In the genomic region with DNA sequence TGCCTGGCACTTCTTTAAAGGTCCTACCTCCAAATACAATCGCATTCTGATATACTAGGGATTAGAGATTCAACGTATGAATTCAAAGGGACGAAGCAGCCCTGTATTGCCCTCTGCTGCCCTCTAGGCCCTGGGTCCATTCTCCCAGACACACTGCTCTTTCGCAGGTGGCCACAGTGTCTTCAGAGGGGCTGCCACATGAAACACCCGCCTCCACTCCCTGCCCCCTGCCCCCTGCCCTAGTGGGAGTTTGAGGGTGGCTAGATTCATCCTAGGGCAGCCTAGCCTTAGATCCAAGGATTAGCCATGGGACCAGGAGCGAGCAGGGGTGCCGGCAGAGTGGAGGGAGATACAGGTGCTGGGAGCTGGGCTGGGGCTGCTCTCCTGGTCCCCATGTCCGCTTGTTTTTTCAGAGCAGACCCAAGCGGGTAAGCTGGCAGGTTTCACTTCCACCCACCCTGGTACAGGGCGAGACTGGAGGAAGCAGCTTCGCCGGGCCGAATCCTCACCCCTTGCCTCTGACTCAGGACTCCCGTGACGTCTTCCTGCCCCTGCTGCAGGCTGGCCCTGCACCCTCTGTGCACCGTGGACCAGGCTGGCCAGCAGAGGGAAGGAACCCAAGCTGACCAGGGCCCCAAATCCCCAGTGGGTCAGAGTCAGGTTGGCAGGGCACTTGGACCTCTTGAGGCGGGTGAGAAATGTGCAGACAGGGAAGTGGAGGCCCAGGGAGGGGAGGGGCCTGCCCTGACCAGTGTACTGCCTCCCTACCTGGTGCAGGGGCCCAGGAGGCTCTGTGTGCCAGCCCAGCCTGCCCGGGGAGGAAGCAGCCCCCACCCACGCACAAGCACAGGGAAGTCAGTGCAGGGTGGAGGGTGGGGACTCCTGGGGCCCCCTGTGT, we compare ENCODE assay signal across 1 cellular context.
A peak's percentile ranks its signal among the peaks of the same experiment; 100 is the strongest.
TF ChIP-seq lines count a peak whose summit lies in the region.

No MANE protein-coding gene starts in this region.

TF ChIP-seq in HepG2, 621 proteins besides CTCF, POLR2A, EP300 and RAD21 (continued from another document and continues in another):
- TF ChIP-seq, protein P1, sequence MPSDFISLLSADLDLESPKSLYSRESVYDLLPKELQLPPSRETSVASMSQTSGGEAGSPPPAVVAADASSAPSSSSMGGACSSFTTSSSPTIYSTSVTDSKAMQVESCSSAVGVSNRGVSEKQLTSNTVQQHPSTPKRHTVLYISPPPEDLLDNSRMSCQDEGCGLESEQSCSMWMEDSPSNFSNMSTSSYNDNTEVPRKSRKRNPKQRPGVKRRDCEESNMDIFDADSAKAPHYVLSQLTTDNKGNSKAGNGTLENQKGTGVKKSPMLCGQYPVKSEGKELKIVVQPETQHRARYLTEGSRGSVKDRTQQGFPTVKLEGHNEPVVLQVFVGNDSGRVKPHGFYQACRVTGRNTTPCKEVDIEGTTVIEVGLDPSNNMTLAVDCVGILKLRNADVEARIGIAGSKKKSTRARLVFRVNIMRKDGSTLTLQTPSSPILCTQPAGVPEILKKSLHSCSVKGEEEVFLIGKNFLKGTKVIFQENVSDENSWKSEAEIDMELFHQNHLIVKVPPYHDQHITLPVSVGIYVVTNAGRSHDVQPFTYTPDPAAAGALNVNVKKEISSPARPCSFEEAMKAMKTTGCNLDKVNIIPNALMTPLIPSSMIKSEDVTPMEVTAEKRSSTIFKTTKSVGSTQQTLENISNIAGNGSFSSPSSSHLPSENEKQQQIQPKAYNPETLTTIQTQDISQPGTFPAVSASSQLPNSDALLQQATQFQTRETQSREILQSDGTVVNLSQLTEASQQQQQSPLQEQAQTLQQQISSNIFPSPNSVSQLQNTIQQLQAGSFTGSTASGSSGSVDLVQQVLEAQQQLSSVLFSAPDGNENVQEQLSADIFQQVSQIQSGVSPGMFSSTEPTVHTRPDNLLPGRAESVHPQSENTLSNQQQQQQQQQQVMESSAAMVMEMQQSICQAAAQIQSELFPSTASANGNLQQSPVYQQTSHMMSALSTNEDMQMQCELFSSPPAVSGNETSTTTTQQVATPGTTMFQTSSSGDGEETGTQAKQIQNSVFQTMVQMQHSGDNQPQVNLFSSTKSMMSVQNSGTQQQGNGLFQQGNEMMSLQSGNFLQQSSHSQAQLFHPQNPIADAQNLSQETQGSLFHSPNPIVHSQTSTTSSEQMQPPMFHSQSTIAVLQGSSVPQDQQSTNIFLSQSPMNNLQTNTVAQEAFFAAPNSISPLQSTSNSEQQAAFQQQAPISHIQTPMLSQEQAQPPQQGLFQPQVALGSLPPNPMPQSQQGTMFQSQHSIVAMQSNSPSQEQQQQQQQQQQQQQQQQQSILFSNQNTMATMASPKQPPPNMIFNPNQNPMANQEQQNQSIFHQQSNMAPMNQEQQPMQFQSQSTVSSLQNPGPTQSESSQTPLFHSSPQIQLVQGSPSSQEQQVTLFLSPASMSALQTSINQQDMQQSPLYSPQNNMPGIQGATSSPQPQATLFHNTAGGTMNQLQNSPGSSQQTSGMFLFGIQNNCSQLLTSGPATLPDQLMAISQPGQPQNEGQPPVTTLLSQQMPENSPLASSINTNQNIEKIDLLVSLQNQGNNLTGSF (CRISPR knock-in tag; IDR thresholded peaks at IDR 0.05), result no peak
- no peak for TF ChIP-seq DNMT1 (CRISPR knock-in tag; IDR thresholded peaks at IDR 0.05)
- no peak for TF ChIP-seq ZFP1 (CRISPR knock-in tag; IDR thresholded peaks at IDR 0.05)
- no peak for TF ChIP-seq FOXA3 (CRISPR knock-in tag; IDR thresholded peaks at IDR 0.05)
- TF ChIP-seq SKI (IDR thresholded peaks at IDR 0.05; ENCODE audit: partially characterized antibody), result peak; percentile 15
- no peak for TF ChIP-seq ZNF556 (CRISPR knock-in tag; IDR thresholded peaks at IDR 0.05; ENCODE audit: borderline replicate concordance)
- TF ChIP-seq ZNF777 (CRISPR knock-in tag; IDR thresholded peaks at IDR 0.05), result peak; percentile 21; the same call in 1 of the 2 replicates
- TF ChIP-seq, protein P2, sequence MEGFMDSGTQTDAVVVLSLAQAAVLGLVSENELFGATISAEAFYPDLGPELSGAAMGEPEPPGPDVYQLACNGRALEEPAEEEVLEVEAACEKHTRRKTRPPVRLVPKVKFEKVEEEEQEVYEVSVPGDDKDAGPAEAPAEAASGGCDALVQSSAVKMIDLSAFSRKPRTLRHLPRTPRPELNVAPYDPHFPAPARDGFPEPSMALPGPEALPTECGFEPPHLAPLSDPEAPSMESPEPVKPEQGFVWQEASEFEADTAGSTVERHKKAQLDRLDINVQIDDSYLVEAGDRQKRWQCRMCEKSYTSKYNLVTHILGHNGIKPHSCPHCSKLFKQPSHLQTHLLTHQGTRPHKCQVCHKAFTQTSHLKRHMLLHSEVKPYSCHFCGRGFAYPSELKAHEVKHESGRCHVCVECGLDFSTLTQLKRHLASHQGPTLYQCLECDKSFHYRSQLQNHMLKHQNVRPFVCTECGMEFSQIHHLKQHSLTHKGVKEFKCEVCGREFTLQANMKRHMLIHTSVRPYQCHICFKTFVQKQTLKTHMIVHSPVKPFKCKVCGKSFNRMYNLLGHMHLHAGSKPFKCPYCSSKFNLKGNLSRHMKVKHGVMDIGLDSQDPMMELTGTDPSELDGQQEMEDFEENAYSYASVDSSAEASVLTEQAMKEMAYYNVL (CRISPR knock-in tag; IDR thresholded peaks at IDR 0.05; ENCODE audit: borderline replicate concordance), result no peak
- TF ChIP-seq, protein P3, sequence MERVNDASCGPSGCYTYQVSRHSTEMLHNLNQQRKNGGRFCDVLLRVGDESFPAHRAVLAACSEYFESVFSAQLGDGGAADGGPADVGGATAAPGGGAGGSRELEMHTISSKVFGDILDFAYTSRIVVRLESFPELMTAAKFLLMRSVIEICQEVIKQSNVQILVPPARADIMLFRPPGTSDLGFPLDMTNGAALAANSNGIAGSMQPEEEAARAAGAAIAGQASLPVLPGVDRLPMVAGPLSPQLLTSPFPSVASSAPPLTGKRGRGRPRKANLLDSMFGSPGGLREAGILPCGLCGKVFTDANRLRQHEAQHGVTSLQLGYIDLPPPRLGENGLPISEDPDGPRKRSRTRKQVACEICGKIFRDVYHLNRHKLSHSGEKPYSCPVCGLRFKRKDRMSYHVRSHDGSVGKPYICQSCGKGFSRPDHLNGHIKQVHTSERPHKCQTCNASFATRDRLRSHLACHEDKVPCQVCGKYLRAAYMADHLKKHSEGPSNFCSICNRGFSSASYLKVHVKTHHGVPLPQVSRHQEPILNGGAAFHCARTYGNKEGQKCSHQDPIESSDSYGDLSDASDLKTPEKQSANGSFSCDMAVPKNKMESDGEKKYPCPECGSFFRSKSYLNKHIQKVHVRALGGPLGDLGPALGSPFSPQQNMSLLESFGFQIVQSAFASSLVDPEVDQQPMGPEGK (CRISPR knock-in tag; IDR thresholded peaks at IDR 0.05), result peak; percentile 67
- TF ChIP-seq ZNF792 (CRISPR knock-in tag; IDR thresholded peaks at IDR 0.05), result 0 out of 2 replicates have a peak, but pooled peaks have one; percentile 29
- TF ChIP-seq ARID2 (CRISPR knock-in tag; IDR thresholded peaks at IDR 0.05; ENCODE audit: borderline replicate concordance), result peak; percentile 81; the same call in 1 of the 2 replicates
- TF ChIP-seq HNF4G (IDR thresholded peaks at IDR 0.05; ENCODE audit: borderline replicate concordance, low read depth, low read length), result no peak
- TF ChIP-seq HNF4G (CRISPR knock-in tag; IDR thresholded peaks at IDR 0.05; ENCODE audit: borderline replicate concordance, low read depth), result no peak
- TF ChIP-seq SRY (CRISPR knock-in tag; IDR thresholded peaks at IDR 0.05), result 0 out of 2 replicates have a peak, but pooled peaks have one; percentile 50
- 0 out of 2 replicates have a peak, but pooled peaks have one; percentile 32 for TF ChIP-seq CENPT (CRISPR knock-in tag; IDR thresholded peaks at IDR 0.05; ENCODE audit: low read depth)
- TF ChIP-seq ZFP41 (CRISPR knock-in tag; IDR thresholded peaks at IDR 0.05; ENCODE audit: borderline replicate concordance), result no peak
- TF ChIP-seq PHF8 (CRISPR knock-in tag; IDR thresholded peaks at IDR 0.05), result no peak
- TF ChIP-seq KMT2A (CRISPR knock-in tag; IDR thresholded peaks at IDR 0.05), result no peak
- TF ChIP-seq WIZ (CRISPR knock-in tag; IDR thresholded peaks at IDR 0.05), result no peak
- 0 out of 2 replicates have a peak, but pooled peaks have one; percentile 12 for TF ChIP-seq JUN (CRISPR knock-in tag; IDR thresholded peaks at IDR 0.05)
- no peak for TF ChIP-seq ZNF10 (CRISPR knock-in tag; IDR thresholded peaks at IDR 0.05; ENCODE audit: borderline replicate concordance, low read depth)
- TF ChIP-seq HHEX (CRISPR knock-in tag; IDR thresholded peaks at IDR 0.05), result no peak
- TF ChIP-seq, protein P4, sequence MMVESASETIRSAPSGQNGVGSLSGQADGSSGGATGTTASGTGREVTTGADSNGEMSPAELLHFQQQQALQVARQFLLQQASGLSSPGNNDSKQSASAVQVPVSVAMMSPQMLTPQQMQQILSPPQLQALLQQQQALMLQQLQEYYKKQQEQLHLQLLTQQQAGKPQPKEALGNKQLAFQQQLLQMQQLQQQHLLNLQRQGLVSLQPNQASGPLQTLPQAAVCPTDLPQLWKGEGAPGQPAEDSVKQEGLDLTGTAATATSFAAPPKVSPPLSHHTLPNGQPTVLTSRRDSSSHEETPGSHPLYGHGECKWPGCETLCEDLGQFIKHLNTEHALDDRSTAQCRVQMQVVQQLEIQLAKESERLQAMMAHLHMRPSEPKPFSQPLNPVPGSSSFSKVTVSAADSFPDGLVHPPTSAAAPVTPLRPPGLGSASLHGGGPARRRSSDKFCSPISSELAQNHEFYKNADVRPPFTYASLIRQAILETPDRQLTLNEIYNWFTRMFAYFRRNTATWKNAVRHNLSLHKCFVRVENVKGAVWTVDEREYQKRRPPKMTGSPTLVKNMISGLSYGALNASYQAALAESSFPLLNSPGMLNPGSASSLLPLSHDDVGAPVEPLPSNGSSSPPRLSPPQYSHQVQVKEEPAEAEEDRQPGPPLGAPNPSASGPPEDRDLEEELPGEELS (CRISPR knock-in tag; IDR thresholded peaks at IDR 0.05), result 0 out of 2 replicates have a peak, but pooled peaks have one; percentile 13
- TF ChIP-seq, protein P5, sequence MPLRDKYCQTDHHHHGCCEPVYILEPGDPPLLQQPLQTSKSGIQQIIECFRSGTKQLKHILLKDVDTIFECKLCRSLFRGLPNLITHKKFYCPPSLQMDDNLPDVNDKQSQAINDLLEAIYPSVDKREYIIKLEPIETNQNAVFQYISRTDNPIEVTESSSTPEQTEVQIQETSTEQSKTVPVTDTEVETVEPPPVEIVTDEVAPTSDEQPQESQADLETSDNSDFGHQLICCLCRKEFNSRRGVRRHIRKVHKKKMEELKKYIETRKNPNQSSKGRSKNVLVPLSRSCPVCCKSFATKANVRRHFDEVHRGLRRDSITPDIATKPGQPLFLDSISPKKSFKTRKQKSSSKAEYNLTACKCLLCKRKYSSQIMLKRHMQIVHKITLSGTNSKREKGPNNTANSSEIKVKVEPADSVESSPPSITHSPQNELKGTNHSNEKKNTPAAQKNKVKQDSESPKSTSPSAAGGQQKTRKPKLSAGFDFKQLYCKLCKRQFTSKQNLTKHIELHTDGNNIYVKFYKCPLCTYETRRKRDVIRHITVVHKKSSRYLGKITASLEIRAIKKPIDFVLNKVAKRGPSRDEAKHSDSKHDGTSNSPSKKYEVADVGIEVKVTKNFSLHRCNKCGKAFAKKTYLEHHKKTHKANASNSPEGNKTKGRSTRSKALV (CRISPR knock-in tag; IDR thresholded peaks at IDR 0.05), result no peak
- TF ChIP-seq, protein P6, sequence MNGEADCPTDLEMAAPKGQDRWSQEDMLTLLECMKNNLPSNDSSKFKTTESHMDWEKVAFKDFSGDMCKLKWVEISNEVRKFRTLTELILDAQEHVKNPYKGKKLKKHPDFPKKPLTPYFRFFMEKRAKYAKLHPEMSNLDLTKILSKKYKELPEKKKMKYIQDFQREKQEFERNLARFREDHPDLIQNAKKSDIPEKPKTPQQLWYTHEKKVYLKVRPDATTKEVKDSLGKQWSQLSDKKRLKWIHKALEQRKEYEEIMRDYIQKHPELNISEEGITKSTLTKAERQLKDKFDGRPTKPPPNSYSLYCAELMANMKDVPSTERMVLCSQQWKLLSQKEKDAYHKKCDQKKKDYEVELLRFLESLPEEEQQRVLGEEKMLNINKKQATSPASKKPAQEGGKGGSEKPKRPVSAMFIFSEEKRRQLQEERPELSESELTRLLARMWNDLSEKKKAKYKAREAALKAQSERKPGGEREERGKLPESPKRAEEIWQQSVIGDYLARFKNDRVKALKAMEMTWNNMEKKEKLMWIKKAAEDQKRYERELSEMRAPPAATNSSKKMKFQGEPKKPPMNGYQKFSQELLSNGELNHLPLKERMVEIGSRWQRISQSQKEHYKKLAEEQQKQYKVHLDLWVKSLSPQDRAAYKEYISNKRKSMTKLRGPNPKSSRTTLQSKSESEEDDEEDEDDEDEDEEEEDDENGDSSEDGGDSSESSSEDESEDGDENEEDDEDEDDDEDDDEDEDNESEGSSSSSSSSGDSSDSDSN (CRISPR knock-in tag; IDR thresholded peaks at IDR 0.05), result peak; percentile 55
- 0 out of 2 replicates have a peak, but pooled peaks have one; percentile 16 for TF ChIP-seq RXRA (CRISPR knock-in tag; IDR thresholded peaks at IDR 0.05)
- TF ChIP-seq ZNF839 (CRISPR knock-in tag; IDR thresholded peaks at IDR 0.05; ENCODE audit: borderline replicate concordance), result 0 out of 2 replicates have a peak, but pooled peaks have one; percentile 33
- TF ChIP-seq, protein P7, sequence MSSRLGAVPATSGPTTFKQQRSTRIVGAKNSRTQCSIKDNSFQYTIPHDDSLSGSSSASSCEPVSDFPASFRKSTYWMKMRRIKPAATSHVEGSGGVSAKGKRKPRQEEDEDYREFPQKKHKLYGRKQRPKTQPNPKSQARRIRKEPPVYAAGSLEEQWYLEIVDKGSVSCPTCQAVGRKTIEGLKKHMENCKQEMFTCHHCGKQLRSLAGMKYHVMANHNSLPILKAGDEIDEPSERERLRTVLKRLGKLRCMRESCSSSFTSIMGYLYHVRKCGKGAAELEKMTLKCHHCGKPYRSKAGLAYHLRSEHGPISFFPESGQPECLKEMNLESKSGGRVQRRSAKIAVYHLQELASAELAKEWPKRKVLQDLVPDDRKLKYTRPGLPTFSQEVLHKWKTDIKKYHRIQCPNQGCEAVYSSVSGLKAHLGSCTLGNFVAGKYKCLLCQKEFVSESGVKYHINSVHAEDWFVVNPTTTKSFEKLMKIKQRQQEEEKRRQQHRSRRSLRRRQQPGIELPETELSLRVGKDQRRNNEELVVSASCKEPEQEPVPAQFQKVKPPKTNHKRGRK (CRISPR knock-in tag; IDR thresholded peaks at IDR 0.05), result no peak
- TF ChIP-seq NFKBIZ (CRISPR knock-in tag; IDR thresholded peaks at IDR 0.05), result no peak
- TF ChIP-seq, protein P8, sequence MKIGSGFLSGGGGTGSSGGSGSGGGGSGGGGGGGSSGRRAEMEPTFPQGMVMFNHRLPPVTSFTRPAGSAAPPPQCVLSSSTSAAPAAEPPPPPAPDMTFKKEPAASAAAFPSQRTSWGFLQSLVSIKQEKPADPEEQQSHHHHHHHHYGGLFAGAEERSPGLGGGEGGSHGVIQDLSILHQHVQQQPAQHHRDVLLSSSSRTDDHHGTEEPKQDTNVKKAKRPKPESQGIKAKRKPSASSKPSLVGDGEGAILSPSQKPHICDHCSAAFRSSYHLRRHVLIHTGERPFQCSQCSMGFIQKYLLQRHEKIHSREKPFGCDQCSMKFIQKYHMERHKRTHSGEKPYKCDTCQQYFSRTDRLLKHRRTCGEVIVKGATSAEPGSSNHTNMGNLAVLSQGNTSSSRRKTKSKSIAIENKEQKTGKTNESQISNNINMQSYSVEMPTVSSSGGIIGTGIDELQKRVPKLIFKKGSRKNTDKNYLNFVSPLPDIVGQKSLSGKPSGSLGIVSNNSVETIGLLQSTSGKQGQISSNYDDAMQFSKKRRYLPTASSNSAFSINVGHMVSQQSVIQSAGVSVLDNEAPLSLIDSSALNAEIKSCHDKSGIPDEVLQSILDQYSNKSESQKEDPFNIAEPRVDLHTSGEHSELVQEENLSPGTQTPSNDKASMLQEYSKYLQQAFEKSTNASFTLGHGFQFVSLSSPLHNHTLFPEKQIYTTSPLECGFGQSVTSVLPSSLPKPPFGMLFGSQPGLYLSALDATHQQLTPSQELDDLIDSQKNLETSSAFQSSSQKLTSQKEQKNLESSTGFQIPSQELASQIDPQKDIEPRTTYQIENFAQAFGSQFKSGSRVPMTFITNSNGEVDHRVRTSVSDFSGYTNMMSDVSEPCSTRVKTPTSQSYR (CRISPR knock-in tag; IDR thresholded peaks at IDR 0.05; ENCODE audit: borderline replicate concordance), result no peak
